8 cellular contexts compared by ENCODE assay signal in genomic region chr19:40055832-40056504, GRCh38. TPM values are rescaled to one million over a fixed set of nuclear protein-coding genes. Genes with fewer than 3 reads are reported as not detected.
DNase-seq lines count a peak whose midpoint lies in the region; ATAC-seq, FAIRE-seq and TF ChIP-seq lines count a peak whose summit lies in the region.

ZNF780B (minus strand) TSS chr19:40056231; CDS start chr19:40050332, 5,899 bp downstream.

- H3K27ac ChIP-seq in SJCRH30 (peak within 1 kb of the TSS; percentile 54), neutrophil (peak within 1 kb of the TSS; percentile 79)

- H3K27me3 ChIP-seq in SJCRH30: no peaks in the 10 kb centered on the region
- H3K27me3 ChIP-seq in neutrophil: peaks cover 25% of the 10 kb centered on the region

- H3K36me3 ChIP-seq in SJCRH30 (no peaks in the 10 kb centered on the region), neutrophil (no peaks in the 10 kb centered on the region)

- ATAC-seq in GM21619 (IDR thresholded peaks at IDR 0.05; ENCODE audit: unreplicated experiment): peak; percentile 78

- H3K4me1 ChIP-seq in SJCRH30: 0 out of 2 replicates have a peak, but pooled peaks cover 3% of the 10 kb centered on the region
- peaks cover 14 to 26% of the 10 kb centered on the region in 2 experiments for H3K4me1 ChIP-seq in neutrophil (ENCODE audit: control insufficient read depth in 1 of 2, insufficient read depth in 1 of 2, low read depth in 1 of 2, low read length in 1 of 2)

- H3K4me3 ChIP-seq in LNCaP clone FGC (ENCODE audit: low read depth, low read length): peak within 1 kb of the TSS; percentile 91
- H3K4me3 ChIP-seq in SJCRH30: peak within 1 kb of the TSS; percentile 74
- H3K4me3 ChIP-seq in neutrophil (ENCODE audit: low read depth in 1 of 2, low read length in 1 of 2): peak within 1 kb of the TSS; percentile 73 to 79

- H3K9me3 ChIP-seq in SJCRH30 (replicated peaks) (peaks cover 12% of the 10 kb centered on the region), neutrophil (no peaks in the 10 kb centered on the region)

- TF ChIP-seq CTCF in D721Med (IDR thresholded peaks at IDR 0.05; ENCODE audit: insufficient read depth, missing control alignments) (no peak), LNCaP clone FGC (IDR thresholded peaks at IDR 0.05; ENCODE audit: control insufficient read depth, extremely low read depth, insufficient read depth) (no peak), neutrophil (IDR thresholded peaks at IDR 0.05) (no peak), subcutaneous adipose tissue (IDR thresholded peaks at IDR 0.05; ENCODE audit: low read depth) (no peak)

- FAIRE-seq in D721Med (lab: Jason Lieb, UNC): peak; percentile 73

- DNase-seq in D721Med (ENCODE audit: insufficient read length, low spot score) (peak; percentile 42), LNCaP clone FGC (ENCODE audit: low read depth) (peak; percentile 21), SJCRH30 (peak; percentile 84 to 92), activated gamma-delta T cell treated with Interleukin-2 at 50 U/mL for 16 hours (peak; percentile 65), germinal center (ENCODE audit: low spot score) (peak; percentile 74)

RNA-seq across cellular contexts. Expression of gene ZNF780B, which starts in this region (rescaled TPM):
- 23.5 and 27.4 TPM in 2 replicates for total RNA-seq in SJCRH30 (2014; rRNA removed; shearing (Covaris generic))
- total RNA-seq in subcutaneous adipose tissue: 10 to 100 TPM in 3 of 4 donors, 1 to 10 TPM in 1; 10.0 to 24.3 (median 17.8) TPM

Comparison
In these comparisons a context has a peak if more than half of its experiments do, and no peak if none do; other contexts are left out.
1. Peak in every context shown above with its lines: DNase-seq, ATAC-seq, H3K4me3 ChIP-seq and H3K27ac ChIP-seq.
2. DNase-seq: peak in every context shown above with its lines; median percentile 88 in SJCRH30; 74 in germinal center; 65 in activated gamma-delta T cell treated with Interleukin-2 at 50 U/mL for 16 hours; 42 in D721Med; 21 in LNCaP clone FGC.